In genomic region chr9:123834218-123834906, GRCh38 we compare ENCODE assay signal across 12 cellular contexts.
DNase-seq lines count a peak whose midpoint lies in the region; ATAC-seq, FAIRE-seq and TF ChIP-seq lines count a peak whose summit lies in the region.
"Had no signal": no experiment of that assay in that cellular context is flagged by ENCODE, and none has a peak within 500 bp of the region (broad histone marks: within the 10 kb centered on the region; RNA-seq: fewer than 3 reads in every experiment).

No MANE protein-coding gene starts in this region.

- H3K9me3 ChIP-seq in testis: no peaks in the 10 kb centered on the region
- H3K9me3 ChIP-seq in adrenal gland (replicated peaks in 1 of 3): peaks cover 0 to 4% (median under 1%) of the 10 kb centered on the region in 3 donors
- H3K9me3 ChIP-seq: SJSA1 had no signal

- TF ChIP-seq POLR2A in H54 (IDR thresholded peaks at IDR 0.05; ENCODE audit: low read depth, low read length) (no peak), testis (IDR thresholded peaks at IDR 0.05) (no peak), adrenal gland (IDR thresholded peaks at IDR 0.05) (no peak)

- DNase-seq in Ammon's horn (ENCODE audit: low spot score): peak; percentile 11
- DNase-seq in H54 (ENCODE audit: insufficient read length, low spot score): no peak
- peak; percentile 15 for DNase-seq in amniotic epithelial cell (ENCODE audit: low read depth)
- peak; percentile 12 for DNase-seq in left kidney (ENCODE audit: low read depth, low spot score)
- no peak for DNase-seq in testis
- no peak for DNase-seq in adrenal gland
- DNase-seq: activated CD4-positive, alpha-beta T cell treated with anti-CD3 and anti-CD28 coated beads for 4 hours; activated gamma-delta T cell had no signal

- H3K4me3 ChIP-seq in testis (no peak overlapping the region), adrenal gland (peak overlapping the region in 1 of 4 donors; percentile 10)
- H3K4me3 ChIP-seq: SJSA1 had no signal

- FAIRE-seq in H54 (lab: Jason Lieb, UNC): peak; percentile 80

- H3K27ac ChIP-seq in testis (no peak overlapping the region), adrenal gland (peak overlapping the region in 1 of 5 donors; percentile 6)
- H3K27ac ChIP-seq: C4-2B, SJSA1 had no signal

- H3K27me3 ChIP-seq in testis (no peaks in the 10 kb centered on the region), adrenal gland (no peaks in the 10 kb centered on the region)
- H3K27me3 ChIP-seq: SJSA1 had no signal

- intact Hi-C loops in testis (cut with DNase I; ENCODE audit: low total_unique reads): no loop called here
- intact Hi-C loops in adrenal gland (cut with DNase I): no loop called here

- H3K4me1 ChIP-seq in testis (peaks cover 14% of the 10 kb centered on the region), adrenal gland (replicated peaks in 1 of 2) (peaks cover 0 to 18% of the 10 kb centered on the region in 2 donors)
- H3K4me1 ChIP-seq: SJSA1 had no signal

- TF ChIP-seq CTCF in testis (IDR thresholded peaks at IDR 0.05) (no peak), adrenal gland (IDR thresholded peaks at IDR 0.05) (no peak)

- H3K36me3 ChIP-seq in testis (ENCODE audit: low read depth, missing control alignments) (no peaks in the 10 kb centered on the region), adrenal gland (replicated peaks in 1 of 2) (no peaks in the 10 kb centered on the region)
- H3K36me3 ChIP-seq: SJSA1 had no signal

- 47 to 51% methylated on average over 7 of the region's 7 CpGs for WGBS in testis, 2 donors
- 59 to 69% (median 64%) methylated on average over 7 of the region's 7 CpGs for WGBS in adrenal gland, 4 donors

- no peak for ATAC-seq in HG03095 (IDR thresholded peaks at IDR 0.05; ENCODE audit: unreplicated experiment)
- no peak for ATAC-seq in HG03442 (IDR thresholded peaks at IDR 0.05; ENCODE audit: unreplicated experiment)

Comparison
In these comparisons a context has a peak if more than half of its experiments do, and no peak if none do; other contexts are left out.
1. DNase-seq: peak in Ammon's horn (single experiment), amniotic epithelial cell (single experiment) and left kidney (single experiment); none in H54 (single experiment), testis (single experiment) and adrenal gland (0 of 7).